Comparison of ENCODE assay signal across 14 cellular contexts in the genomic region with DNA sequence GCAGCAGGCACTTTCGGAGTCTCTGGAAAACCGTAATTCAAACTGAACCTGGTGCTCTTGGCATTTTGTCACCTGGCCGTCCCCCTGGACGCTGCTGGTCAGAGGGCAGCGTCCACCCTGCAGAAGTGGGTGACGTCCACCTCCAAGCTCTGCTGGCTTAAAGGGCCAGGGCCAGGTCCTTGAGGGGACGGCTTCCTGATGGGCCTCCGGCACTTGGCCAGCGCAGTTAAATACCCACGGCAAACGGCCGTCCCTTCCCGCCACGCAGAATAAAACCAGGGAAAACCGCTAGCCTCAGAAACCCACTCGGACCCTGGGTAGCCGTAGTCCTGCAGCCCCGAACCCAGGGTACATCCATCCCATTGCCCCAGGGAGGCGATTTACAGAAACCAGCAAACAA.
DNase-seq lines count a peak whose midpoint lies in the region; ATAC-seq, FAIRE-seq and TF ChIP-seq lines count a peak whose summit lies in the region.
"Had no signal": no experiment of that assay in that cellular context is flagged by ENCODE, and none has a peak within 500 bp of the region (broad histone marks: within the 10 kb centered on the region; RNA-seq: fewer than 3 reads in every experiment).

No MANE protein-coding gene starts in this region.

- H3K36me3 Mint-ChIP-seq in natural killer cell treated with Interleukin-12 subunit alpha and Interleukin-12 subunit beta and Interleukin-15 and Interleukin-18, amount 100 ng/mL, for 72 hours, result no peaks in the 10 kb centered on the region

- peak overlapping the region in 2 of 10 donors; percentile 21 to 33 for H3K4me3 ChIP-seq in heart right ventricle
- H3K4me3 ChIP-seq in GM12878, result 0 out of 2 replicates have a peak overlapping the region, but pooled peaks have one; percentile 67
- no peak overlapping the region for H3K4me3 ChIP-seq in aorta (ENCODE audit: low read length in 2 of 2)
- H3K4me3 ChIP-seq: cardiac muscle cell, mucosa of descending colon had no signal

- peaks cover 40 to 55% of the 10 kb centered on the region in 2 donors for H3K4me1 Mint-ChIP-seq in natural killer cell treated with Interleukin-12 subunit alpha and Interleukin-12 subunit beta and Interleukin-15 and Interleukin-18, amount 100 ng/mL, for 72 hours (ENCODE audit: low read depth in 2 of 2)

- in situ Hi-C loops in GM12878 (cut with MboI), result no loop called here

- H3K27ac Mint-ChIP-seq in natural killer cell treated with Interleukin-12 subunit alpha and Interleukin-12 subunit beta and Interleukin-15 and Interleukin-18, amount 100 ng/mL, for 72 hours, result peak overlapping the region in 1 of 2 donors; percentile 100
- H3K27ac Mint-ChIP-seq: HFFc6 had no signal

- no peak overlapping the region for H2AFZ ChIP-seq in GM12878 (ENCODE audit: control insufficient read depth, low read depth, low read length)

- H3K36me3 ChIP-seq in heart right ventricle (peaks cover 0 to 8% (median 0%) of the 10 kb centered on the region in 9 donors), GM12878 (ENCODE audit: control insufficient read depth in 2 of 2, insufficient read depth in 2 of 2, low read length in 1 of 2) (peaks cover 0 to 3% of the 10 kb centered on the region in 2 experiments; a peak in 3 of 4 replicates), aorta (ENCODE audit: control insufficient read depth in 1 of 2, insufficient read depth in 2 of 2, low read length in 1 of 2) (no peaks in the 10 kb centered on the region)
- H3K36me3 ChIP-seq: cardiac muscle cell had no signal

- TF ChIP-seq CTCF in heart right ventricle (IDR thresholded peaks at IDR 0.05) (no peak), GM12878 (IDR thresholded peaks at IDR 0.05 in 2 of 3, conservative IDR thresholded peaks at IDR 0.05 in 1 of 3; ENCODE audit: control insufficient read depth in 2 of 3, extremely low read depth in 1 of 3, insufficient read depth in 1 of 3, low read depth in 3 of 3, low read length in 3 of 3) (no peak)

- H3K9me3 ChIP-seq in heart right ventricle, result peaks cover 0 to under 1% (median 0%) of the 10 kb centered on the region in 11 donors
- H3K9me3 ChIP-seq in GM12878 (replicated peaks; ENCODE audit: control insufficient read depth, insufficient read depth, low read length), result no peaks in the 10 kb centered on the region; the same call in 2 of the 3 replicates
- H3K9me3 ChIP-seq in aorta (ENCODE audit: control insufficient read depth, low read length), result no peaks in the 10 kb centered on the region
- H3K9me3 ChIP-seq: mucosa of descending colon had no signal

- RAD21 ChIA-PET in GM12878 (lab: Charles Lee; ENCODE audit: unreplicated experiment), result interaction anchor here (1.0 kb wide), 1 partner anchor 7 kb away, joined by 4 read pairs; no protein-coding TSS in a partner anchor

- H3K27me3 Mint-ChIP-seq in natural killer cell treated with Interleukin-12 subunit alpha and Interleukin-12 subunit beta and Interleukin-15 and Interleukin-18, amount 100 ng/mL, for 72 hours, result no peaks in the 10 kb centered on the region

- CTCF ChIA-PET in GM12878 (lab: Yijun Ruan, JAX), result no interaction called here

- no peak for ATAC-seq in heart right ventricle
- ATAC-seq in GM12878, result no peak
- ATAC-seq in natural killer cell treated with Interleukin-12 subunit alpha and Interleukin-12 subunit beta and Interleukin-15 and Interleukin-18, amount 100 ng/mL, for 72 hours, result no peak
- no peak for ATAC-seq in aorta (ENCODE audit: low FRiP score)
- ATAC-seq: Right ventricle myocardium inferior had no signal

- peak overlapping the region; percentile 96 for H3K4me2 ChIP-seq in GM12878 (ENCODE audit: control insufficient read depth, insufficient read depth)

- FAIRE-seq in GM12878 (lab: Jason Lieb, UNC), result no peak

- no peak for TF ChIP-seq EP300 in GM12878 (IDR thresholded peaks at IDR 0.05; ENCODE audit: borderline replicate concordance in 1 of 2, control insufficient read depth in 1 of 2, low read depth in 2 of 2, low read length in 2 of 2)

- H3K4me1 ChIP-seq in heart right ventricle (peaks cover 20 to 52% (median 29%) of the 10 kb centered on the region in 9 donors), GM12878 (ENCODE audit: control insufficient read depth, insufficient read depth, low read length) (peaks cover 54% of the 10 kb centered on the region), aorta (ENCODE audit: control insufficient read depth in 1 of 2, insufficient read depth in 2 of 2, low read length in 2 of 2) (no peaks in the 10 kb centered on the region)

- H3K27me3 ChIP-seq in heart right ventricle (no peaks in the 10 kb centered on the region), GM12878 (replicated peaks in 1 of 2; ENCODE audit: control insufficient read depth in 2 of 2, insufficient read depth in 2 of 2, low read length in 1 of 2) (no peaks in the 10 kb centered on the region), aorta (ENCODE audit: control insufficient read depth in 1 of 2, insufficient read depth in 2 of 2, low read length in 1 of 2) (no peaks in the 10 kb centered on the region)
- H3K27me3 ChIP-seq: cardiac muscle cell had no signal

- peak overlapping the region; percentile 88 for H3K4me3 Mint-ChIP-seq in natural killer cell treated with Interleukin-12 subunit alpha and Interleukin-12 subunit beta and Interleukin-15 and Interleukin-18, amount 100 ng/mL, for 72 hours
- H3K4me3 Mint-ChIP-seq: HFFc6 had no signal

- POLR2A ChIA-PET in GM12878 (lab: Charles Lee), result no interaction called here

- SMC1A ChIA-PET in GM12878 (lab: Charles Lee; ENCODE audit: uncharacterized antibody, unreplicated experiment), result no interaction called here

- intact Hi-C loops in heart right ventricle (cut with DNase I) (no loop called here), cardiac septum (cut with DNase I) (no loop called here), GM12878 (cut with micrococcal nuclease; ENCODE audit: unreplicated experiment) (loop anchor here (5.0 kb wide), 2 partner anchors 271 to 351 kb away; a partner anchor contains a TSS), aorta (cut with DNase I) (loop anchor here in 1 of 2 donors (1.0 to 5.0 kb wide), 2 partner anchors 44 to 79 kb away; no protein-coding TSS in a partner anchor)

- BruUV-seq in GM12878 (replicated peaks; lab: Mats Ljungman, UMichigan), result TSS peak; percentile 39

- DNase-seq in heart right ventricle (no peak), cardiac septum (ENCODE audit: low spot score) (no peak), GM12878 (ENCODE audit: low read depth, low spot score) (no peak), aorta (peak; percentile 76 to 81), T-helper 1 cell (no peak), D341Med (ENCODE audit: low spot score) (no peak), glomerular visceral epithelial cell (ENCODE audit: extremely low spot score) (no peak)
- DNase-seq in natural killer cell treated with Interleukin-12 subunit alpha and Interleukin-12 subunit beta and Interleukin-15 and Interleukin-18, amount 100 ng/mL, for 72 hours (ENCODE audit: low spot score), result no peak
- DNase-seq: erythroblast, HFFc6, NCI-H1417 treated with DMSO at 0.1 percent for 48 hours had no signal

- TF ChIP-seq POLR2A in GM12878 (IDR thresholded peaks at IDR 0.05; ENCODE audit: low read depth, low read length), result no peak

- H3K79me2 ChIP-seq in GM12878 (ENCODE audit: control insufficient read depth, insufficient read depth, low read length), result peaks cover 32% of the 10 kb centered on the region

- H3K9me3 Mint-ChIP-seq in natural killer cell treated with Interleukin-12 subunit alpha and Interleukin-12 subunit beta and Interleukin-15 and Interleukin-18, amount 100 ng/mL, for 72 hours, result no peaks in the 10 kb centered on the region
- H3K9me3 Mint-ChIP-seq: HFFc6 had no signal

- H4K20me1 ChIP-seq in GM12878 (ENCODE audit: control insufficient read depth, insufficient read depth), result no peaks in the 10 kb centered on the region

- no peak for TF ChIP-seq RAD21 in GM12878 (IDR thresholded peaks at IDR 0.05; ENCODE audit: insufficient read depth, low read depth, low read length)

- H3K27ac ChIP-seq in heart right ventricle, result peak overlapping the region in 7 of 10 donors; percentile 68 to 94 (median 81)
- peak overlapping the region; percentile 98 for H3K27ac ChIP-seq in GM12878 (ENCODE audit: control insufficient read depth, insufficient read depth)
- H3K27ac ChIP-seq in aorta (ENCODE audit: low read depth in 1 of 2, low read length in 2 of 2), result peak overlapping the region; percentile 75 to 88
- H3K27ac ChIP-seq: cardiac muscle cell had no signal

- H3K9ac ChIP-seq in GM12878 (ENCODE audit: control insufficient read depth, insufficient read depth, low read length), result peak overlapping the region; percentile 69

- 83 to 90% methylated on average over 19 of the region's 19 CpGs for WGBS in heart right ventricle, 2 donors
- 61% methylated on average over 19 of the region's 19 CpGs for WGBS in GM12878 (ENCODE audit: insufficient coverage, insufficient replicate concordance, low lambda C conversion rate, missing lambda C conversion rate)
- WGBS in aorta, 2 donors, result 7 to 8% methylated on average over 19 of the region's 19 CpGs

TF ChIP-seq in GM12878, 131 proteins besides CTCF, POLR2A, EP300 and RAD21:
- TF ChIP-seq CBX5 (IDR thresholded peaks at IDR 0.05; ENCODE audit: low read depth) (no peak), LARP7 (IDR thresholded peaks at IDR 0.05) (no peak), HCFC1 (IDR thresholded peaks at IDR 0.05; ENCODE audit: low read length) (no peak), MYB (IDR thresholded peaks at IDR 0.05; ENCODE audit: borderline replicate concordance, low read depth, low read length) (no peak), CHD2 (IDR thresholded peaks at IDR 0.05; ENCODE audit: borderline replicate concordance, low read depth, low read length) (no peak), SIX5 (IDR thresholded peaks at IDR 0.05; ENCODE audit: low read depth, low read length, severe bottlenecking) (no peak), MEF2A (IDR thresholded peaks at IDR 0.05; ENCODE audit: insufficient read depth, low read depth, low read length) (no peak)

Comparison
In these comparisons a context has a peak if more than half of its experiments do, and no peak if none do; other contexts are left out.
1. DNase-seq: peak in aorta (2 of 2); none in heart right ventricle (0 of 2), cardiac septum (single experiment), GM12878 (single experiment), natural killer cell treated with Interleukin-12 subunit alpha and Interleukin-12 subunit beta and Interleukin-15 and Interleukin-18, amount 100 ng/mL, for 72 hours (single experiment), T-helper 1 cell (0 of 5), D341Med (single experiment) and glomerular visceral epithelial cell (single experiment).
2. Peak in every context shown above with its lines, with median percentiles within 50 percentile points of each other: H3K27ac ChIP-seq.